Comparison of ENCODE assay signal across 1 cellular context in the genomic region with DNA sequence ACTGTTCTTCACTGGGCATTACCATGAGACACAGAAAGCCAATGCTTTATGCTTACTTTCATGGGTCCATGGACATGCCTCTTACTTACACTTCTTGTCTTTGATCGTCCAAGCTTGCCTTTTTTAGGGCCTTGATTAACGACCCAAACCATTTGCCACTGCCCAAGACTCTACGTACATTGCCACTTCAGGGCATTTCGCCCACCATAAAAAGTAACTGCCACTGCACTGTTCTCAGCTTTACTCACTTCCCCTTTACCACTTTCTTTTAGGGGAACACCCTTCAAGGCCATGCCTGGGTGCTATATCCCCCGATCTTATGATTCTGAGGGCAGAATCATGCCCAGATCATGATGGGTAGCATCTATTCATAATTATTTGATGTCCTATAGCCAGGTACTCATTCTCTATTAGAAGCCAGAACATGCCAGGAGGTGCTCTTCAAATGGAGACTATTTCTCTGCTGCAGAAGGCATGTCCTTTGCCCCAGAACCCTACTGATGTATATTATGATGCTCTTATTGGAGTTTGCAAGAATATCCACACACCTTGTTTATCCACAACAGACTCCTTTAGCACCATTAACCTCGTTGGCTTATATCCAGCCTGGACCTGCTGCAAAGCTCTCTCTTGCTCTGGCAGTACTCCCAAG.
TF ChIP-seq lines count a peak whose summit lies in the region.

No MANE protein-coding gene starts in this region.

TF ChIP-seq in HepG2, 621 proteins besides CTCF, POLR2A, EP300 and RAD21 (continued from another document):
- TF ChIP-seq ZNF343 (CRISPR knock-in tag; IDR thresholded peaks at IDR 0.05) = no peak
- no peak for TF ChIP-seq TAF15 (IDR thresholded peaks at IDR 0.05; ENCODE audit: low read depth, low read length, poor library complexity, severe bottlenecking)
- no peak for TF ChIP-seq HOXA7 (CRISPR knock-in tag; IDR thresholded peaks at IDR 0.05)
- no peak for TF ChIP-seq TCF7L2 (IDR thresholded peaks at IDR 0.05; ENCODE audit: low read depth, low read length)
- no peak for TF ChIP-seq ZNF367 (CRISPR knock-in tag; IDR thresholded peaks at IDR 0.05; ENCODE audit: borderline replicate concordance)
- TF ChIP-seq REL (CRISPR knock-in tag; conservative IDR thresholded peaks at IDR 0.05) = no peak
- TF ChIP-seq MEIS2 (CRISPR knock-in tag; IDR thresholded peaks at IDR 0.05) = no peak
- TF ChIP-seq ATF7 (IDR thresholded peaks at IDR 0.05) = no peak
- no peak for TF ChIP-seq ATF7 (CRISPR knock-in tag; IDR thresholded peaks at IDR 0.05)
- TF ChIP-seq IKZF5 (CRISPR knock-in tag; IDR thresholded peaks at IDR 0.05) = no peak
- no peak for TF ChIP-seq DNMT1 (CRISPR knock-in tag; IDR thresholded peaks at IDR 0.05)
